ENCODE assay signal across 1 cellular context in genomic region chr20:57559286-57559627, GRCh38.
TF ChIP-seq lines count a peak whose summit lies in the region.

No MANE protein-coding gene starts in this region.

TF ChIP-seq in K562, 482 proteins besides CTCF, POLR2A, EP300 and RAD21 (continued from another document):
- TF ChIP-seq SFPQ (IDR thresholded peaks at IDR 0.05; ENCODE audit: low read depth, low read length) (no peak), CREB3 (tag; conservative IDR thresholded peaks at IDR 0.05; ENCODE audit: low read depth) (0 out of 2 replicates have a peak, but pooled peaks have one; percentile 5), CREM (IDR thresholded peaks at IDR 0.05; ENCODE audit: low read depth) (0 out of 2 replicates have a peak, but pooled peaks have one; percentile 1), SRSF9 (IDR thresholded peaks at IDR 0.05; ENCODE audit: borderline replicate concordance, low read depth, low read length) (no peak), DMBX1 (CRISPR knock-in tag; IDR thresholded peaks at IDR 0.05; ENCODE audit: borderline replicate concordance) (no peak)
